ENCODE assay signal across 1 cellular context in genomic region chr10:35890061-35890969, GRCh38.
TF ChIP-seq lines count a peak whose summit lies in the region.

No MANE protein-coding gene starts in this region.

TF ChIP-seq in HEK293, 187 proteins besides CTCF, POLR2A, EP300 and RAD21 (continued from another document and continues in another):
- TF ChIP-seq ZNF239 (tag by site-specific recombination; IDR thresholded peaks at IDR 0.05) (no peak), ZBTB20 (tag by site-specific recombination; IDR thresholded peaks at IDR 0.05) (peak; percentile 82), ZNF311 (tag by site-specific recombination; IDR thresholded peaks at IDR 0.05; ENCODE audit: borderline replicate concordance) (no peak), ZNF747 (tag by site-specific recombination; IDR thresholded peaks at IDR 0.05) (no peak), ZNF624 (tag by site-specific recombination; IDR thresholded peaks at IDR 0.05) (no peak), ZNF175 (tag by site-specific recombination; IDR thresholded peaks at IDR 0.05) (no peak), ZBTB11 (tag by site-specific recombination; conservative IDR thresholded peaks at IDR 0.05; ENCODE audit: low read depth) (no peak; the same call in 1 of the 2 replicates), ZNF626 (tag by site-specific recombination; IDR thresholded peaks at IDR 0.05) (peak; percentile 73; the same call in 1 of the 2 replicates), GLIS2 (tag by site-specific recombination; IDR thresholded peaks at IDR 0.05) (no peak), ZNF530 (tag by site-specific recombination; IDR thresholded peaks at IDR 0.05; ENCODE audit: low read depth) (no peak), ZNF548 (tag by site-specific recombination; IDR thresholded peaks at IDR 0.05) (no peak), ZEB2 (tag by site-specific recombination; IDR thresholded peaks at IDR 0.05) (peak; percentile 65; the same call in 1 of the 2 replicates), ZNF10 (tag by site-specific recombination; IDR thresholded peaks at IDR 0.05) (no peak), ZNF561 (tag by site-specific recombination; IDR thresholded peaks at IDR 0.05; ENCODE audit: borderline replicate concordance) (peak; percentile 93), ZNF146 (tag by site-specific recombination; IDR thresholded peaks at IDR 0.05) (peak; percentile 38; the same call in 1 of the 2 replicates), ZNF16 (tag by site-specific recombination; IDR thresholded peaks at IDR 0.05; ENCODE audit: low read depth) (no peak; the same call in 1 of the 2 replicates), ZNF768 (tag by site-specific recombination; IDR thresholded peaks at IDR 0.05) (no peak), ZNF112 (tag by site-specific recombination; IDR thresholded peaks at IDR 0.05) (no peak), IKZF3 (tag by site-specific recombination; IDR thresholded peaks at IDR 0.05) (peak; percentile 91), ZNF76 (tag by site-specific recombination; IDR thresholded peaks at IDR 0.05; ENCODE audit: borderline replicate concordance, low read depth) (no peak), KLF7 (tag by site-specific recombination; IDR thresholded peaks at IDR 0.05; ENCODE audit: borderline replicate concordance) (peak; percentile 84), REST (tag by site-specific recombination; IDR thresholded peaks at IDR 0.05) (no peak), ZNF830 (tag by site-specific recombination; IDR thresholded peaks at IDR 0.05; ENCODE audit: low read depth) (no peak), SP2 (tag by site-specific recombination; IDR thresholded peaks at IDR 0.05) (no peak), ZBTB1 (tag by site-specific recombination; IDR thresholded peaks at IDR 0.05) (peak; percentile 68; the same call in 1 of the 2 replicates), ZNF776 (tag by site-specific recombination; IDR thresholded peaks at IDR 0.05; ENCODE audit: borderline replicate concordance) (no peak), SETDB1 (IDR thresholded peaks at IDR 0.05; ENCODE audit: insufficient read length, low read length) (no peak), ZBTB7A (tag by site-specific recombination; IDR thresholded peaks at IDR 0.05; ENCODE audit: low read depth) (no peak), BCL11A (tag by site-specific recombination; IDR thresholded peaks at IDR 0.05; ENCODE audit: low read depth) (no peak), ZNF521 (tag by site-specific recombination; IDR thresholded peaks at IDR 0.05) (no peak), PRDM6 (tag by site-specific recombination; IDR thresholded peaks at IDR 0.05) (peak; percentile 90), ZFP69B (tag by site-specific recombination; IDR thresholded peaks at IDR 0.05) (peak; percentile 55), ZBTB49 (tag by site-specific recombination; IDR thresholded peaks at IDR 0.05; ENCODE audit: low read depth) (no peak), ZNF558 (tag by site-specific recombination; IDR thresholded peaks at IDR 0.05) (no peak), PRDM1 (tag by site-specific recombination; IDR thresholded peaks at IDR 0.05) (no peak), RBAK (tag by site-specific recombination; IDR thresholded peaks at IDR 0.05) (no peak), ZNF843 (tag by site-specific recombination; IDR thresholded peaks at IDR 0.05) (peak; percentile 99), ZNF555 (tag by site-specific recombination; conservative IDR thresholded peaks at IDR 0.05) (no peak), ZNF501 (tag by site-specific recombination; IDR thresholded peaks at IDR 0.05) (peak; percentile 72; the same call in 1 of the 2 replicates), SP3 (tag by site-specific recombination; IDR thresholded peaks at IDR 0.05) (no peak), ZNF433 (tag by site-specific recombination; IDR thresholded peaks at IDR 0.05; ENCODE audit: low read depth) (no peak)
- TF ChIP-seq, protein P1, sequence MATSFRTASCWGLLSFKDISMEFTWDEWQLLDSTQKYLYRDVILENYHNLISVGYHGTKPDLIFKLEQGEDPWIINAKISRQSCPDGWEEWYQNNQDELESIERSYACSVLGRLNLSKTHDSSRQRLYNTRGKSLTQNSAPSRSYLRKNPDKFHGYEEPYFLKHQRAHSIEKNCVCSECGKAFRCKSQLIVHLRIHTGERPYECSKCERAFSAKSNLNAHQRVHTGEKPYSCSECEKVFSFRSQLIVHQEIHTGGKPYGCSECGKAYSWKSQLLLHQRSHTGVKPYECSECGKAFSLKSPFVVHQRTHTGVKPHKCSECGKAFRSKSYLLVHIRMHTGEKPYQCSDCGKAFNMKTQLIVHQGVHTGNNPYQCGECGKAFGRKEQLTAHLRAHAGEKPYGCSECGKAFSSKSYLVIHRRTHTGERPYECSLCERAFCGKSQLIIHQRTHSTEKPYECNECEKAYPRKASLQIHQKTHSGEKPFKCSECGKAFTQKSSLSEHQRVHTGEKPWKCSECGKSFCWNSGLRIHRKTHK (tag by site-specific recombination; IDR thresholded peaks at IDR 0.05) = no peak
- TF ChIP-seq, protein P2, sequence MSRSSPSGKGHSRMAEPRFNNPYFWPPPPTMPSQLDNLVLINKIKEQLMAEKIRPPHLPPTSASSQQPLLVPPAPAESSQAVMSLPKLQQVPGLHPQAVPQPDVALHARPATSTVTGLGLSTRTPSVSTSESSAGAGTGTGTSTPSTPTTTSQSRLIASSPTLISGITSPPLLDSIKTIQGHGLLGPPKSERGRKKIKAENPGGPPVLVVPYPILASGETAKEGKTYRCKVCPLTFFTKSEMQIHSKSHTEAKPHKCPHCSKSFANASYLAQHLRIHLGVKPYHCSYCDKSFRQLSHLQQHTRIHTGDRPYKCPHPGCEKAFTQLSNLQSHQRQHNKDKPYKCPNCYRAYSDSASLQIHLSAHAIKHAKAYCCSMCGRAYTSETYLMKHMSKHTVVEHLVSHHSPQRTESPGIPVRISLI (tag by site-specific recombination; IDR thresholded peaks at IDR 0.05) = no peak
- TF ChIP-seq, protein P3, sequence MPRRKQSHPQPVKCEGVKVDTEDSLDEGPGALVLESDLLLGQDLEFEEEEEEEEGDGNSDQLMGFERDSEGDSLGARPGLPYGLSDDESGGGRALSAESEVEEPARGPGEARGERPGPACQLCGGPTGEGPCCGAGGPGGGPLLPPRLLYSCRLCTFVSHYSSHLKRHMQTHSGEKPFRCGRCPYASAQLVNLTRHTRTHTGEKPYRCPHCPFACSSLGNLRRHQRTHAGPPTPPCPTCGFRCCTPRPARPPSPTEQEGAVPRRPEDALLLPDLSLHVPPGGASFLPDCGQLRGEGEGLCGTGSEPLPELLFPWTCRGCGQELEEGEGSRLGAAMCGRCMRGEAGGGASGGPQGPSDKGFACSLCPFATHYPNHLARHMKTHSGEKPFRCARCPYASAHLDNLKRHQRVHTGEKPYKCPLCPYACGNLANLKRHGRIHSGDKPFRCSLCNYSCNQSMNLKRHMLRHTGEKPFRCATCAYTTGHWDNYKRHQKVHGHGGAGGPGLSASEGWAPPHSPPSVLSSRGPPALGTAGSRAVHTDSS (tag by site-specific recombination; IDR thresholded peaks at IDR 0.05) = peak; percentile 25; the same call in 1 of the 2 replicates
- TF ChIP-seq, protein P4, sequence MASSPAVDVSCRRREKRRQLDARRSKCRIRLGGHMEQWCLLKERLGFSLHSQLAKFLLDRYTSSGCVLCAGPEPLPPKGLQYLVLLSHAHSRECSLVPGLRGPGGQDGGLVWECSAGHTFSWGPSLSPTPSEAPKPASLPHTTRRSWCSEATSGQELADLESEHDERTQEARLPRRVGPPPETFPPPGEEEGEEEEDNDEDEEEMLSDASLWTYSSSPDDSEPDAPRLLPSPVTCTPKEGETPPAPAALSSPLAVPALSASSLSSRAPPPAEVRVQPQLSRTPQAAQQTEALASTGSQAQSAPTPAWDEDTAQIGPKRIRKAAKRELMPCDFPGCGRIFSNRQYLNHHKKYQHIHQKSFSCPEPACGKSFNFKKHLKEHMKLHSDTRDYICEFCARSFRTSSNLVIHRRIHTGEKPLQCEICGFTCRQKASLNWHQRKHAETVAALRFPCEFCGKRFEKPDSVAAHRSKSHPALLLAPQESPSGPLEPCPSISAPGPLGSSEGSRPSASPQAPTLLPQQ (tag by site-specific recombination; IDR thresholded peaks at IDR 0.05) = peak; percentile 75
- TF ChIP-seq, protein P5, sequence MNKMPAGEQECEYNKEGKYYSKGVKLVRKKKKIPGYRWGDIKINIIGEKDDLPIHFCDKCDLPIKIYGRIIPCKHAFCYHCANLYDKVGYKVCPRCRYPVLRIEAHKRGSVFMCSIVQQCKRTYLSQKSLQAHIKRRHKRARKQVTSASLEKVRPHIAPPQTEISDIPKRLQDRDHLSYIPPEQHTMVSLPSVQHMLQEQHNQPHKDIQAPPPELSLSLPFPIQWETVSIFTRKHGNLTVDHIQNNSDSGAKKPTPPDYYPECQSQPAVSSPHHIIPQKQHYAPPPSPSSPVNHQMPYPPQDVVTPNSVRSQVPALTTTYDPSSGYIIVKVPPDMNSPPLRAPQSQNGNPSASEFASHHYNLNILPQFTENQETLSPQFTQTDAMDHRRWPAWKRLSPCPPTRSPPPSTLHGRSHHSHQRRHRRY (tag by site-specific recombination; IDR thresholded peaks at IDR 0.05) = no peak; the same call in 1 of the 2 replicates
